Comparison of ENCODE assay signal across 10 cellular contexts in the genomic region with DNA sequence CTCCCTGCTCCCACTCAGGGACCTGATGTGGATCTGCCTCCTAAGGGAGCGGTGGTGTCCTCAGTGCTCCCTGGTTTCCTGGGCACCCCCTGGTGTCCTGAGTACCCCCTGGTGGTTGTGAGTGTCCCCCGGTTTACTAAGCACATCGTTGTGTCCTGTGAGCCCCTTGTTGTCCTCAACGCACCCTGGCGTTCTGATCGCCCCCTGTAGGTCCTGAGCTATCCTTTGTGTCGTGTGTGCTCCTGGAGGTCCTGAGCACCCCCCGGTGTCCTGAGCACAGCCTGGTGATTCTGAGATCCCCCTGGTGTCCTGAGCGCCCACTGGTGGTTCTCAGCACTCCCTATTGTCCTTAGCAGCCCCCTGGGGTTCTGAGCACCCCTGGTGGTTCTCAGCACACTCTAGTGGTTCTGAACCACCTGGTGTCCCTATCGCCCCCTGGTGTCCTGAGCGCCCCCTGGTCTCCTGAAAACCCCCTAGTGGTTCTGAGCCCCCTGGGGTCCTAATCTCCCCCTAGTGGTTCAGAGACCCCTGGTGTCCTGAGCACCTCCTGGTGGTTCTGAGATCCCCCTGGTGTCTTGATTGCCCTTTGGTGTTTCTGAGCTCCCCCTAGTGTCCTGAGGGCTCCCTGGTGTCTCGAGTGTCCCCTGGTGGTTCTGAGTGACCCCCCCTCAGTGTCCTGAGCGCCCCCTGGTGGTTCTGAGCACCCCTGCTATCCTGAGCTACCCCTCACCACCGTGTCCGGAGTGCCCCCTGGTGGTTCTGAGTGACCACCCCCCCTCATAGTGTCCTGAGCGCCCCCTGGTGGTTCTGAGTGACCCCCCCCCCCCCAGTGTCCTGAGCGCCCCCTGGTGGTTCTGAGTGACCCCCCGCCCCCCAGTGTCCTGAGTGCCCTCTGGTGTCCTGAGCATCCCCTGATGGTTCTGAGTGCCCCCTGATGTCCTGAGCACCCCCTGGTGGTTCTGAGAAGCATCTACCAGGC.
DNase-seq lines count a peak whose midpoint lies in the region; ATAC-seq and TF ChIP-seq lines count a peak whose summit lies in the region.
"Had no signal": no experiment of that assay in that cellular context is flagged by ENCODE, and none has a peak within 500 bp of the region (broad histone marks: within the 10 kb centered on the region; RNA-seq: fewer than 3 reads in every experiment).

No MANE protein-coding gene starts in this region.

- H3K9me3 Mint-ChIP-seq in activated naive CD8-positive, alpha-beta T cell treated with anti-CD3 and anti-CD28 coated beads for 36 hours: no peaks in the 10 kb centered on the region
- H3K9me3 Mint-ChIP-seq: T-helper 1 cell treated with Interleukin-12 subunit alpha and Interleukin-12 subunit beta and Interleukin-4 antibody, amounts not matched to agents 30 μg/mL and 1 μg/mL, for 36 hours had no signal

- no peak for TF ChIP-seq RAD21 in SK-N-SH (IDR thresholded peaks at IDR 0.05; ENCODE audit: low read length)

- H3K9me3 ChIP-seq in SK-N-SH (no peaks in the 10 kb centered on the region), SU-DHL-6 (ENCODE audit: insufficient read depth, low read length) (no peaks in the 10 kb centered on the region), suprapubic skin (no peaks in the 10 kb centered on the region)

- H3K27me3 Mint-ChIP-seq in activated naive CD8-positive, alpha-beta T cell treated with anti-CD3 and anti-CD28 coated beads for 36 hours: no peaks in the 10 kb centered on the region

- ATAC-seq in SK-N-SH treated with all-trans-retinoic acid at 6 μM for 48 hours: no peak
- ATAC-seq in GM19035 (IDR thresholded peaks at IDR 0.05; ENCODE audit: unreplicated experiment): no peak

- H3F3A ChIP-seq in SK-N-SH (replicated peaks; ENCODE audit: insufficient read depth) (no peaks in the 10 kb centered on the region), SU-DHL-6 (ENCODE audit: insufficient read depth) (no peaks in the 10 kb centered on the region)

- WGBS in SK-N-SH (ENCODE audit: low lambda C conversion rate): 48% methylated on average over 11 of the region's 18 CpGs
- WGBS in suprapubic skin: 86% methylated on average over 8 of the region's 18 CpGs

- H4K20me1 ChIP-seq in SK-N-SH (ENCODE audit: insufficient read depth) (no peaks in the 10 kb centered on the region), SU-DHL-6 (ENCODE audit: low read depth, low read length) (no peaks in the 10 kb centered on the region)

- H3K4me3 Mint-ChIP-seq in activated naive CD8-positive, alpha-beta T cell treated with anti-CD3 and anti-CD28 coated beads for 36 hours: no peak overlapping the region
- H3K4me3 Mint-ChIP-seq: T-helper 1 cell treated with Interleukin-12 subunit alpha and Interleukin-12 subunit beta and Interleukin-4 antibody, amounts not matched to agents 30 μg/mL and 1 μg/mL, for 36 hours had no signal

- H3K4me2 ChIP-seq in SK-N-SH: no peak overlapping the region
- H3K4me2 ChIP-seq in SU-DHL-6 (ENCODE audit: low read depth, low read length, poor library complexity, severe bottlenecking): no peak overlapping the region

- no peak overlapping the region for H3K27ac Mint-ChIP-seq in activated naive CD8-positive, alpha-beta T cell treated with anti-CD3 and anti-CD28 coated beads for 36 hours
- H3K27ac Mint-ChIP-seq: T-helper 1 cell treated with Interleukin-12 subunit alpha and Interleukin-12 subunit beta and Interleukin-4 antibody, amounts not matched to agents 30 μg/mL and 1 μg/mL, for 36 hours had no signal

- CTCF ChIA-PET in SK-N-SH (lab: Yijun Ruan, JAX): no interaction called here

- peak; percentile 20 for DNase-seq in SK-N-SH
- peak; percentile 56 for DNase-seq in activated naive CD8-positive, alpha-beta T cell treated with anti-CD3 and anti-CD28 coated beads for 36 hours
- peak; percentile 34 to 64 for DNase-seq in stimulated activated CD8-positive, alpha-beta memory T cell treated with anti-CD3 and anti-CD28 coated beads, Interleukin-2, amount 100 ng/mL, for 48 hours (ENCODE audit: low read depth in 2 of 2)
- no peak for DNase-seq in suprapubic skin (ENCODE audit: low spot score in 2 of 2)
- DNase-seq in COLO829 (ENCODE audit: low spot score): no peak
- DNase-seq: GM23248 had no signal

- no peaks in the 10 kb centered on the region for H3K27me3 ChIP-seq in SK-N-SH (ENCODE audit: insufficient read depth)
- H3K27me3 ChIP-seq in SU-DHL-6 (ENCODE audit: low read length): no peaks in the 10 kb centered on the region
- no peaks in the 10 kb centered on the region for H3K27me3 ChIP-seq in suprapubic skin

- TF ChIP-seq EP300 in SK-N-SH (IDR thresholded peaks at IDR 0.05; ENCODE audit: borderline replicate concordance in 1 of 2, low read depth in 1 of 2, low read length in 1 of 2) (no peak), suprapubic skin (IDR thresholded peaks at IDR 0.05) (no peak)

- POLR2A ChIA-PET in SK-N-SH (lab: Yijun Ruan, JAX): no interaction called here

- H3K9ac ChIP-seq in SK-N-SH (no peak overlapping the region), SU-DHL-6 (ENCODE audit: low read length) (no peak overlapping the region)
- H3K9ac ChIP-seq: GM23248 had no signal

- H3K79me2 ChIP-seq in SK-N-SH (ENCODE audit: insufficient read depth) (no peaks in the 10 kb centered on the region), SU-DHL-6 (ENCODE audit: insufficient read depth, low read length) (no peaks in the 10 kb centered on the region)

- H3K9me2 ChIP-seq in SK-N-SH (no peaks in the 10 kb centered on the region), SU-DHL-6 (replicated peaks; ENCODE audit: insufficient read depth, low read length) (no peaks in the 10 kb centered on the region)

- H3K4me1 Mint-ChIP-seq in activated naive CD8-positive, alpha-beta T cell treated with anti-CD3 and anti-CD28 coated beads for 36 hours: peaks cover 9% of the 10 kb centered on the region

- no peaks in the 10 kb centered on the region for H3K4me1 ChIP-seq in SK-N-SH (ENCODE audit: control insufficient read depth in 1 of 2, insufficient read depth in 2 of 2, low read depth in 1 of 2, low read length in 1 of 2)
- H3K4me1 ChIP-seq in suprapubic skin: no peaks in the 10 kb centered on the region

- H2AFZ ChIP-seq in SK-N-SH (ENCODE audit: low read depth) (no peak overlapping the region), SU-DHL-6 (ENCODE audit: low read depth, low read length, severe bottlenecking) (no peak overlapping the region)
- H2AFZ ChIP-seq: GM23248 had no signal

- H3K36me3 Mint-ChIP-seq in activated naive CD8-positive, alpha-beta T cell treated with anti-CD3 and anti-CD28 coated beads for 36 hours: no peaks in the 10 kb centered on the region

- TF ChIP-seq CTCF in SK-N-SH (IDR thresholded peaks at IDR 0.05) (no peak), SU-DHL-6 (IDR thresholded peaks at IDR 0.05; ENCODE audit: insufficient read depth, low read length, poor library complexity, severe bottlenecking) (peak; percentile 31), suprapubic skin (IDR thresholded peaks at IDR 0.05) (no peak)

- H3K36me3 ChIP-seq in SK-N-SH (replicated peaks in 1 of 2; ENCODE audit: control insufficient read depth in 1 of 2, insufficient read depth in 2 of 2, low read length in 1 of 2) (no peaks in the 10 kb centered on the region), SU-DHL-6 (ENCODE audit: low read length) (no peaks in the 10 kb centered on the region), suprapubic skin (no peaks in the 10 kb centered on the region)

- no peak overlapping the region for H3K27ac ChIP-seq in SK-N-SH (ENCODE audit: low read depth in 2 of 2, low read length in 1 of 2)
- H3K27ac ChIP-seq in SU-DHL-6 (ENCODE audit: low read depth, low read length): no peak overlapping the region
- H3K27ac ChIP-seq in suprapubic skin: no peak overlapping the region
- H3K27ac ChIP-seq: GM23248 had no signal

- no peak overlapping the region for H3K4me3 ChIP-seq in SK-N-SH (ENCODE audit: low read depth in 2 of 2, low read length in 1 of 2)
- no peak overlapping the region for H3K4me3 ChIP-seq in SU-DHL-6 (ENCODE audit: insufficient read depth, low read length, poor library complexity, severe bottlenecking)
- H3K4me3 ChIP-seq in suprapubic skin: no peak overlapping the region
- H3K4me3 ChIP-seq: GM23248 had no signal

- TF ChIP-seq POLR2A in suprapubic skin (IDR thresholded peaks at IDR 0.05): no peak

TF ChIP-seq in SK-N-SH, 30 proteins besides CTCF, POLR2A, EP300 and RAD21:
- no peak for TF ChIP-seq RXRA (IDR thresholded peaks at IDR 0.05; ENCODE audit: borderline replicate concordance, low read depth)
- no peak for TF ChIP-seq MEF2A (IDR thresholded peaks at IDR 0.05; ENCODE audit: borderline replicate concordance, low read depth)

TF ChIP-seq in SK-N-SH treated with all-trans-retinoic acid at 6 μM for 48 hours, 23 proteins besides CTCF, POLR2A, EP300 and RAD21:
- TF ChIP-seq ESRRG (CRISPR knock-in tag; IDR thresholded peaks at IDR 0.05) (no peak), ZFP3 (CRISPR knock-in tag; IDR thresholded peaks at IDR 0.05) (no peak), GLIS3 (CRISPR knock-in tag; IDR thresholded peaks at IDR 0.05) (no peak), RARB (CRISPR knock-in tag; IDR thresholded peaks at IDR 0.05) (no peak), SNAI2 (CRISPR knock-in tag; IDR thresholded peaks at IDR 0.05) (no peak)
- TF ChIP-seq, protein P1, sequence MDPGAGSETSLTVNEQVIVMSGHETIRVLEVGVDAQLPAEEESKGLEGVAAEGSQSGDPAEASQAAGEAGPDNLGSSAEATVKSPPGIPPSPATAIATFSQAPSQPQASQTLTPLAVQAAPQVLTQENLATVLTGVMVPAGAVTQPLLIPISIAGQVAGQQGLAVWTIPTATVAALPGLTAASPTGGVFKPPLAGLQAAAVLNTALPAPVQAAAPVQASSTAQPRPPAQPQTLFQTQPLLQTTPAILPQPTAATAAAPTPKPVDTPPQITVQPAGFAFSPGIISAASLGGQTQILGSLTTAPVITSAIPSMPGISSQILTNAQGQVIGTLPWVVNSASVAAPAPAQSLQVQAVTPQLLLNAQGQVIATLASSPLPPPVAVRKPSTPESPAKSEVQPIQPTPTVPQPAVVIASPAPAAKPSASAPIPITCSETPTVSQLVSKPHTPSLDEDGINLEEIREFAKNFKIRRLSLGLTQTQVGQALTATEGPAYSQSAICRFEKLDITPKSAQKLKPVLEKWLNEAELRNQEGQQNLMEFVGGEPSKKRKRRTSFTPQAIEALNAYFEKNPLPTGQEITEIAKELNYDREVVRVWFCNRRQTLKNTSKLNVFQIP (CRISPR knock-in tag; IDR thresholded peaks at IDR 0.05; ENCODE audit: borderline replicate concordance, low read depth): no peak
TF ChIP-seq in SK-N-SH treated with all-trans-retinoic acid at 6 μM for 48 hours: peak in this region for 0.

Comparison
In these comparisons a context has a peak if more than half of its experiments do, and no peak if none do; other contexts are left out.
1. DNase-seq: peak in SK-N-SH (single experiment), activated naive CD8-positive, alpha-beta T cell treated with anti-CD3 and anti-CD28 coated beads for 36 hours (single experiment) and stimulated activated CD8-positive, alpha-beta memory T cell treated with anti-CD3 and anti-CD28 coated beads, Interleukin-2, amount 100 ng/mL, for 48 hours (2 of 2); none in suprapubic skin (0 of 2) and COLO829 (single experiment).